Comparison of ENCODE assay signal across 1 cellular context in genomic region chr18:46939337-46939963, GRCh38.
TF ChIP-seq lines count a peak whose summit lies in the region.

No MANE protein-coding gene starts in this region.

TF ChIP-seq in GM23338, 12 proteins besides CTCF, POLR2A, EP300 and RAD21 (continued from another document):
- TF ChIP-seq ZNF462 (CRISPR knock-in tag; IDR thresholded peaks at IDR 0.05) (no peak), STAT1 (IDR thresholded peaks at IDR 0.05; ENCODE audit: unreplicated experiment) (no peak), NANOG (IDR thresholded peaks at IDR 0.05; ENCODE audit: borderline replicate concordance) (no peak), ZNF331 (CRISPR knock-in tag; IDR thresholded peaks at IDR 0.05; ENCODE audit: low read depth) (no peak), CREB1 (CRISPR knock-in tag; IDR thresholded peaks at IDR 0.05; ENCODE audit: low read depth) (no peak)
- TF ChIP-seq, protein P1, sequence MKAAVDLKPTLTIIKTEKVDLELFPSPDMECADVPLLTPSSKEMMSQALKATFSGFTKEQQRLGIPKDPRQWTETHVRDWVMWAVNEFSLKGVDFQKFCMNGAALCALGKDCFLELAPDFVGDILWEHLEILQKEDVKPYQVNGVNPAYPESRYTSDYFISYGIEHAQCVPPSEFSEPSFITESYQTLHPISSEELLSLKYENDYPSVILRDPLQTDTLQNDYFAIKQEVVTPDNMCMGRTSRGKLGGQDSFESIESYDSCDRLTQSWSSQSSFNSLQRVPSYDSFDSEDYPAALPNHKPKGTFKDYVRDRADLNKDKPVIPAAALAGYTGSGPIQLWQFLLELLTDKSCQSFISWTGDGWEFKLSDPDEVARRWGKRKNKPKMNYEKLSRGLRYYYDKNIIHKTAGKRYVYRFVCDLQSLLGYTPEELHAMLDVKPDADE (IDR thresholded peaks at IDR 0.05): no peak
TF ChIP-seq in GM23338: peak in this region for 0.
